Comparison of ENCODE assay signal across 28 cellular contexts in genomic region chr6:306641-307061, GRCh38. TPM values are rescaled to one million over a fixed set of nuclear protein-coding genes. Genes with fewer than 3 reads are reported as not detected.
A peak's percentile ranks its signal among the peaks of the same experiment; 100 is the strongest.
DNase-seq lines count a peak whose midpoint lies in the region; ATAC-seq and TF ChIP-seq lines count a peak whose summit lies in the region.
"Had no signal": no experiment of that assay in that cellular context is flagged by ENCODE, and none has a peak within 500 bp of the region (broad histone marks: within the 10 kb centered on the region; RNA-seq: fewer than 3 reads in every experiment).

No MANE protein-coding gene starts in this region.

- H3K36me3 Mint-ChIP-seq in nephron progenitor cell (ENCODE audit: low read depth), result peaks cover 15% of the 10 kb centered on the region
- peaks cover 10% of the 10 kb centered on the region for H3K36me3 Mint-ChIP-seq in activated naive CD8-positive, alpha-beta T cell treated with anti-CD3 and anti-CD28 coated beads, Interleukin-2, amount 50 U/mL, for 24 hours (ENCODE audit: low read depth)

- no peak overlapping the region for H3K4me3 Mint-ChIP-seq in nephron progenitor cell
- no peak overlapping the region for H3K4me3 Mint-ChIP-seq in activated naive CD8-positive, alpha-beta T cell treated with anti-CD3 and anti-CD28 coated beads, Interleukin-2, amount 50 U/mL, for 24 hours
- H3K4me3 Mint-ChIP-seq: activated naive CD4-positive, alpha-beta T cell treated with anti-CD3 and anti-CD28 coated beads, Interleukin-2, amount 50 U/mL, for 24 hours; naive thymus-derived CD8-positive, alpha-beta T cell; T-helper 1 cell treated with Interleukin-12 subunit alpha and Interleukin-12 subunit beta and Interleukin-4 antibody, amounts not matched to agents 30 μg/mL and 1 μg/mL, for 36 hours had no signal

- H3K4me3 ChIP-seq in KMS-11 (IDR thresholded peaks at IDR 0.05; ENCODE audit: insufficient read depth, low read depth, low read length) (no peak overlapping the region), mesenchymal stem cell (ENCODE audit: insufficient read depth in 1 of 2, low read depth in 1 of 2, low read length in 2 of 2) (no peak overlapping the region), suprapubic skin (no peak overlapping the region)
- H3K4me3 ChIP-seq: coronary artery, HAP-1, smooth muscle cell had no signal

- H2AK5ac ChIP-seq in mesenchymal stem cell (ENCODE audit: low read length, severe bottlenecking), result peak overlapping the region; percentile 0

- peaks cover 41% of the 10 kb centered on the region for H3K9me3 Mint-ChIP-seq in nephron progenitor cell
- no peaks in the 10 kb centered on the region for H3K9me3 Mint-ChIP-seq in activated naive CD8-positive, alpha-beta T cell treated with anti-CD3 and anti-CD28 coated beads, Interleukin-2, amount 50 U/mL, for 24 hours
- H3K9me3 Mint-ChIP-seq: activated naive CD4-positive, alpha-beta T cell treated with anti-CD3 and anti-CD28 coated beads, Interleukin-2, amount 50 U/mL, for 24 hours; T-helper 1 cell treated with Interleukin-12 subunit alpha and Interleukin-12 subunit beta and Interleukin-4 antibody, amounts not matched to agents 30 μg/mL and 1 μg/mL, for 36 hours had no signal

- 0 out of 2 replicates have a peak overlapping the region, but pooled peaks have one; percentile 1 for H2AFZ ChIP-seq in KMS-11 (ENCODE audit: low read depth)
- H2AFZ ChIP-seq in mesenchymal stem cell (ENCODE audit: low read depth, low read length), result no peak overlapping the region

- no peak for DNase-seq in mesenchymal stem cell
- DNase-seq in suprapubic skin (ENCODE audit: low spot score in 2 of 2), result peak in 1 of 2 donors; percentile 68
- no peak for DNase-seq in nephron progenitor cell
- no peak for DNase-seq in activated effector memory CD4-positive, alpha-beta T cell treated with Interleukin-2 at 50 U/mL for 16 hours
- no peak for DNase-seq in stimulated activated CD4-positive, alpha-beta T cell treated with anti-CD3 and anti-CD28 coated beads, Interleukin-4, amount 100 ng/mL, for 24 hours
- no peak for DNase-seq in activated naive CD8-positive, alpha-beta T cell treated with anti-CD3 and anti-CD28 coated beads, Interleukin-2, amount 50 U/mL, for 24 hours
- DNase-seq: activated CD4-positive, alpha-beta T cell treated with anti-CD3 and anti-CD28 coated beads, Interleukin-2, amount 50 U/mL, for 48 hours; anterior cingulate cortex; C1 segment of cervical spinal cord; DMS79 treated with DMSO at 0.1 percent for 48 hours; effector memory CD4-positive, alpha-beta T cell; erythroblast; foreskin fibroblast; mesendoderm; NCI-H1105 treated with DMSO at 0.1 percent for 48 hours; NCI-H2029; NCI-H526 treated with DMSO at 0.1 percent for 48 hours; retina; SK-N-SH; stimulated activated CD4-positive, alpha-beta T cell treated with anti-CD3 and anti-CD28 coated beads, Interleukin-2, amount 100 ng/mL, for 24 hours had no signal

- no peak overlapping the region for H4K91ac ChIP-seq in mesenchymal stem cell (ENCODE audit: low read length)

- no peak overlapping the region for H2BK15ac ChIP-seq in mesenchymal stem cell (ENCODE audit: low read depth, poor library complexity, severe bottlenecking)

- no peaks in the 10 kb centered on the region for H3K9me3 ChIP-seq in mesenchymal stem cell (ENCODE audit: control insufficient read depth, low read length)
- H3K9me3 ChIP-seq in suprapubic skin, result no peaks in the 10 kb centered on the region
- H3K9me3 ChIP-seq: SK-N-SH had no signal

- H4K8ac ChIP-seq in mesenchymal stem cell (ENCODE audit: low read length), result no peak overlapping the region

- WGBS in mesenchymal stem cell, result 88% methylated on average over 8 of the region's 8 CpGs
- 78% methylated on average over 8 of the region's 8 CpGs for WGBS in suprapubic skin

- no peaks in the 10 kb centered on the region for H4K20me1 ChIP-seq in KMS-11 (ENCODE audit: insufficient read depth)

- no peak overlapping the region for H2BK120ac ChIP-seq in mesenchymal stem cell (ENCODE audit: low read depth, low read length)

- peak overlapping the region; percentile 51; the same call in 1 of the 2 replicates for H3K9ac ChIP-seq in KMS-11
- no peak overlapping the region for H3K9ac ChIP-seq in mesenchymal stem cell (ENCODE audit: low read length)
- H3K9ac ChIP-seq: SK-N-SH had no signal

- no peak for TF ChIP-seq EP300 in suprapubic skin (IDR thresholded peaks at IDR 0.05)

- TF ChIP-seq CTCF in KMS-11 (conservative IDR thresholded peaks at IDR 0.05; ENCODE audit: low read depth, low read length) (no peak), suprapubic skin (IDR thresholded peaks at IDR 0.05) (no peak), nephron progenitor cell (IDR thresholded peaks at IDR 0.05) (no peak)

- peaks cover 88% of the 10 kb centered on the region for H3K79me2 ChIP-seq in KMS-11 (ENCODE audit: insufficient read depth, low read depth)

- no peak overlapping the region for H3K18ac ChIP-seq in mesenchymal stem cell (ENCODE audit: low read depth in 1 of 2, low read length in 2 of 2)

- peaks cover 16% of the 10 kb centered on the region for H3K4me1 Mint-ChIP-seq in nephron progenitor cell
- H3K4me1 Mint-ChIP-seq in activated naive CD8-positive, alpha-beta T cell treated with anti-CD3 and anti-CD28 coated beads, Interleukin-2, amount 50 U/mL, for 24 hours, result peaks cover 14% of the 10 kb centered on the region

- H3K36me3 ChIP-seq in KMS-11 (ENCODE audit: insufficient read depth) (no peaks in the 10 kb centered on the region; the same call in 1 of the 2 replicates), mesenchymal stem cell (ENCODE audit: control insufficient read depth in 1 of 2, insufficient read depth in 2 of 2, low read depth in 1 of 2, low read length in 2 of 2) (peaks cover 7 to 12% of the 10 kb centered on the region in 2 experiments), suprapubic skin (peaks cover 5% of the 10 kb centered on the region)
- H3K36me3 ChIP-seq: HAP-1 had no signal

- H2BK5ac ChIP-seq in mesenchymal stem cell (ENCODE audit: low read depth, low read length, poor library complexity, severe bottlenecking), result no peak overlapping the region

- H3K4me2 ChIP-seq in KMS-11 (peak overlapping the region; percentile 91), mesenchymal stem cell (ENCODE audit: low read length, poor library complexity, severe bottlenecking) (no peak overlapping the region)
- H3K4me2 ChIP-seq: SK-N-SH, smooth muscle cell had no signal

- no peak for TF ChIP-seq POLR2A in suprapubic skin (IDR thresholded peaks at IDR 0.05)

- H3K27me3 Mint-ChIP-seq in nephron progenitor cell (ENCODE audit: low read depth, poor library complexity), result no peaks in the 10 kb centered on the region
- no peaks in the 10 kb centered on the region for H3K27me3 Mint-ChIP-seq in activated naive CD8-positive, alpha-beta T cell treated with anti-CD3 and anti-CD28 coated beads, Interleukin-2, amount 50 U/mL, for 24 hours
- H3K27me3 Mint-ChIP-seq: activated naive CD4-positive, alpha-beta T cell treated with anti-CD3 and anti-CD28 coated beads, Interleukin-2, amount 50 U/mL, for 24 hours; naive thymus-derived CD8-positive, alpha-beta T cell had no signal

- H3K27me3 ChIP-seq in KMS-11 (ENCODE audit: insufficient read depth, low read depth), result no peaks in the 10 kb centered on the region
- H3K27me3 ChIP-seq in mesenchymal stem cell (ENCODE audit: control insufficient read depth in 1 of 2, insufficient read depth in 1 of 2, low read length in 2 of 2), result no peaks in the 10 kb centered on the region
- no peaks in the 10 kb centered on the region for H3K27me3 ChIP-seq in suprapubic skin

- ATAC-seq in esophagus mucosa, result peak; percentile 23
- no peak for ATAC-seq in activated naive CD8-positive, alpha-beta T cell treated with anti-CD3 and anti-CD28 coated beads, Interleukin-2, amount 50 U/mL, for 24 hours
- ATAC-seq: naive thymus-derived CD8-positive, alpha-beta T cell had no signal

- peaks cover 36% of the 10 kb centered on the region for H3K79me1 ChIP-seq in mesenchymal stem cell (replicated peaks; ENCODE audit: low read length, poor library complexity, severe bottlenecking)

- peak overlapping the region; percentile 91 for H3K27ac ChIP-seq in KMS-11
- no peak overlapping the region for H3K27ac ChIP-seq in mesenchymal stem cell (ENCODE audit: low read length, poor library complexity, severe bottlenecking)
- peak overlapping the region; percentile 6 for H3K27ac ChIP-seq in suprapubic skin

- H3K4me1 ChIP-seq in KMS-11 (ENCODE audit: low read depth, poor library complexity, severe bottlenecking), result peaks cover 98% of the 10 kb centered on the region
- H3K4me1 ChIP-seq in mesenchymal stem cell (ENCODE audit: control insufficient read depth, insufficient read depth, low read depth, low read length), result peaks cover 19% of the 10 kb centered on the region
- H3K4me1 ChIP-seq in suprapubic skin, result peaks cover 18% of the 10 kb centered on the region
- H3K4me1 ChIP-seq: HAP-1 had no signal

- H2BK12ac ChIP-seq in mesenchymal stem cell (ENCODE audit: low read length in 2 of 2), result no peak overlapping the region

- no peak overlapping the region for H3K27ac Mint-ChIP-seq in nephron progenitor cell
- H3K27ac Mint-ChIP-seq in activated naive CD8-positive, alpha-beta T cell treated with anti-CD3 and anti-CD28 coated beads, Interleukin-2, amount 50 U/mL, for 24 hours, result no peak overlapping the region
- H3K27ac Mint-ChIP-seq: activated naive CD4-positive, alpha-beta T cell treated with anti-CD3 and anti-CD28 coated beads, Interleukin-2, amount 50 U/mL, for 24 hours; naive thymus-derived CD8-positive, alpha-beta T cell; T-helper 1 cell treated with Interleukin-12 subunit alpha and Interleukin-12 subunit beta and Interleukin-4 antibody, amounts not matched to agents 30 μg/mL and 1 μg/mL, for 36 hours had no signal

- H3K14ac ChIP-seq in mesenchymal stem cell (ENCODE audit: low read length in 2 of 2), result no peak overlapping the region

- no peak overlapping the region for H3K23ac ChIP-seq in mesenchymal stem cell (ENCODE audit: low read length in 2 of 2)

- no peak overlapping the region for H3K4ac ChIP-seq in mesenchymal stem cell (ENCODE audit: low read depth in 1 of 2, low read length in 2 of 2)

RNA-seq across cellular contexts. Expression of gene DUSP22, which starts 14.4 kb away (rescaled TPM):
- 40.1 TPM for total RNA-seq in esophagus mucosa
- polyA plus RNA-seq in mesenchymal stem cell (2013, experiment 1 of 2), result 27.0 TPM
- polyA plus RNA-seq in mesenchymal stem cell (2013, experiment 2 of 2), result 27.3 TPM
- total RNA-seq in suprapubic skin, result 10 to 100 TPM; 53.3 to 95.2 (median 71.3) TPM
